In the genomic region with DNA sequence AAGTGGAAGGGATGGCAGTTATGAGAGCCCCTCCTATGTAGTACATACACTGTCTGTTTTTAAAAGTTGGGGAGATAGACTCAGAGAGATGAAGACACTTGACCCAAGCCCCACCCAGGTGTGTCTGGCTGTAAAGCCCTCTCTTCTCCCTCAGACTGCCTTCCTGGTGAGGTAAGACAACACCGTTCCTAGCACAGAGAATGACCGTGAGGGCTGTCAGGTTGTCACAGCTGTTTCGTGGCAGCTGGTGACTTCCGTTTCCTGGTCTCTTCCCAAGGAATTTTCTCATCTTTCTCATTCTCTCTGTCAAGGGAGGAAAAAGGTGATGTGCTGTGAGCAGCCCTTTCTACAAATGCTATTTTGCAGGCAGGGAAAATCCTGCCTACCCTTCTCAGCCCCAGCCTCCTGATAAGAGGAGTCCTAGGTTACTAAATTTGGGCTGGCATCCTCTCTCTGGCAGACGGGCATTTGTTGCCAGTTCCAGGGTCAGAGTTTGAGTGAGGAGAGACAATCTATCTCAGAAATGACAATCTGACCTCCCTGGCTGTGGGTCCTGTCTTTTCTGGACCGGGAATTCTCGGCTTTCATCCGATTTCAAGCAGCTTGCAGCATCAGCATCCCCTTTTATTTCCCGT, we compare ENCODE assay signal across 20 cellular contexts.
"Had no signal": no experiment of that assay in that cellular context is flagged by ENCODE, and none has a peak within 500 bp of the region (broad histone marks: within the 10 kb centered on the region; RNA-seq: fewer than 3 reads in every experiment).

No MANE protein-coding gene starts in this region.

- H3K27ac Mint-ChIP-seq: naive thymus-derived CD4-positive, alpha-beta T cell; neural progenitor cell; stimulated activated memory B cell treated with anti-CD40 and anti-IgM and Interleukin-4, amounts not matched to agents 10 μg/mL and 1 μg/mL and 100 μg/mL, for 72 hours had no signal

- H3K36me3 Mint-ChIP-seq: naive thymus-derived CD4-positive, alpha-beta T cell; neural progenitor cell; stimulated activated memory B cell treated with anti-CD40 and anti-IgM and Interleukin-4, amounts not matched to agents 10 μg/mL and 1 μg/mL and 100 μg/mL, for 72 hours had no signal

- H3K4me1 ChIP-seq: esophagus muscularis mucosa, neural progenitor cell, sigmoid colon, stomach, suprapubic skin had no signal

- H3K4me3 Mint-ChIP-seq: naive thymus-derived CD4-positive, alpha-beta T cell; neural progenitor cell; stimulated activated memory B cell treated with anti-CD40 and anti-IgM and Interleukin-4, amounts not matched to agents 10 μg/mL and 1 μg/mL and 100 μg/mL, for 72 hours had no signal

- H3K36me3 ChIP-seq: esophagus muscularis mucosa, neural progenitor cell, sigmoid colon, stomach, suprapubic skin, tibial nerve had no signal

- ATAC-seq: activated naive CD4-positive, alpha-beta T cell treated with anti-CD3 and anti-CD28 coated beads, Interleukin-2, amount 50 U/mL, for 72 hours; left colon; naive thymus-derived CD4-positive, alpha-beta T cell; stimulated activated memory B cell treated with anti-CD40 and anti-IgM and Interleukin-4, amounts not matched to agents 10 μg/mL and 1 μg/mL and 100 μg/mL, for 72 hours had no signal

- H3K9me3 Mint-ChIP-seq: activated naive CD4-positive, alpha-beta T cell treated with anti-CD3 and anti-CD28 coated beads, Interleukin-2, amount 50 U/mL, for 72 hours; neural progenitor cell; stimulated activated memory B cell treated with anti-CD40 and anti-IgM and Interleukin-4, amounts not matched to agents 10 μg/mL and 1 μg/mL and 100 μg/mL, for 72 hours had no signal

- H3K27ac ChIP-seq: esophagus muscularis mucosa, neural progenitor cell, sigmoid colon, stomach, suprapubic skin, tibial nerve, VCaP had no signal

- H3K27me3 ChIP-seq: esophagus muscularis mucosa, sigmoid colon, suprapubic skin, tibial nerve had no signal

- H3K9me3 ChIP-seq: esophagus muscularis mucosa, sigmoid colon, stomach, suprapubic skin, tibial nerve had no signal

- DNase-seq: activated CD4-positive, alpha-beta T cell treated with anti-CD3 and anti-CD28 coated beads for 1 hour; activated CD4-positive, alpha-beta T cell treated with anti-CD3 and anti-CD28 coated beads, Interleukin-2, amount 50 U/mL, for 1 hour; activated T-cell treated with anti-CD3 and anti-CD28 coated beads, Interleukin-2, amount 50 U/mL, for 1 hour; cerebellar nuclear complex; islet precursor cell; left colon; naive thymus-derived CD4-positive, alpha-beta T cell; sigmoid colon; stimulated activated CD4-positive, alpha-beta T cell treated with anti-CD3 and anti-CD28 coated beads, Interleukin-15, amount 100 ng/mL, for 24 hours; stomach had no signal

- H3K4me1 Mint-ChIP-seq: stimulated activated memory B cell treated with anti-CD40 and anti-IgM and Interleukin-4, amounts not matched to agents 10 μg/mL and 1 μg/mL and 100 μg/mL, for 72 hours had no signal

- H3K4me3 ChIP-seq: coronary artery, esophagus muscularis mucosa, lung, neural progenitor cell, sigmoid colon, smooth muscle cell, stomach, suprapubic skin, tibial nerve had no signal
